Comparison of ENCODE assay signal across 23 cellular contexts in genomic region chr14:93997082-93997481, GRCh38. TPM values are rescaled to one million over a fixed set of nuclear protein-coding genes. Genes with fewer than 3 reads are reported as not detected.
DNase-seq lines count a peak whose midpoint lies in the region; ATAC-seq and TF ChIP-seq lines count a peak whose summit lies in the region.
"Had no signal": no experiment of that assay in that cellular context is flagged by ENCODE, and none has a peak within 500 bp of the region (broad histone marks: within the 10 kb centered on the region; RNA-seq: fewer than 3 reads in every experiment).

TSS of gene CCDC197 (plus strand) at chr14:93997301. CDS start at chr14:93998132, 831 bp downstream.

- no peaks in the 10 kb centered on the region; the same call in 1 of the 2 replicates for H3K9me1 ChIP-seq in IMR-90 (ENCODE audit: insufficient read depth, low read length)

- H3K27me3 Mint-ChIP-seq in stimulated activated naive CD8-positive, alpha-beta T cell treated with anti-CD3 and anti-CD28 coated beads, Interleukin-15, Interleukin-2, amounts not matched to agents 100 ng/mL and 50 ng/mL, for 24 hours: peaks cover under 1% of the 10 kb centered on the region
- H3K27me3 Mint-ChIP-seq in progenitor cell of endocrine pancreas: peaks cover 21% of the 10 kb centered on the region

- H2BK5ac ChIP-seq in IMR-90 (ENCODE audit: low read depth, low read length, poor library complexity, severe bottlenecking): no peak within 1 kb of the TSS

- peak within 1 kb of the TSS; percentile 21 for H2AK9ac ChIP-seq in IMR-90 (replicated peaks; ENCODE audit: low read depth, low read length, poor library complexity)

- no peaks in the 10 kb centered on the region for H4K20me1 ChIP-seq in IMR-90 (ENCODE audit: insufficient read depth, low read length)

- peak within 1 kb of the TSS; percentile 28 for H2AFZ ChIP-seq in IMR-90 (replicated peaks; ENCODE audit: low read length, poor library complexity)

- no peak within 1 kb of the TSS for H3K4me3 ChIP-seq in IMR-90 (ENCODE audit: insufficient read depth, low read depth, low read length)
- H3K4me3 ChIP-seq: MG63 had no signal

- no peaks in the 10 kb centered on the region for H3K36me3 Mint-ChIP-seq in activated naive CD4-positive, alpha-beta T cell treated with anti-CD3 and anti-CD28 coated beads, Interleukin-2, amount 50 U/mL, for 72 hours
- no peaks in the 10 kb centered on the region for H3K36me3 Mint-ChIP-seq in stimulated activated naive CD8-positive, alpha-beta T cell treated with anti-CD3 and anti-CD28 coated beads, Interleukin-15, Interleukin-2, amounts not matched to agents 100 ng/mL and 50 ng/mL, for 24 hours (ENCODE audit: low read depth)
- no peaks in the 10 kb centered on the region for H3K36me3 Mint-ChIP-seq in progenitor cell of endocrine pancreas (ENCODE audit: insufficient read depth)
- H3K36me3 Mint-ChIP-seq: brain, memory B cell, natural killer cell had no signal

- TF ChIP-seq CTCF in IMR-90 (conservative IDR thresholded peaks at IDR 0.05; ENCODE audit: low read depth, low read length) (no peak), progenitor cell of endocrine pancreas (IDR thresholded peaks at IDR 0.05; ENCODE audit: unreplicated experiment) (no peak)

- no peak within 1 kb of the TSS for H3K27ac ChIP-seq in IMR-90 (ENCODE audit: insufficient read depth, low read length)

- TF ChIP-seq RAD21 in IMR-90 (IDR thresholded peaks at IDR 0.05; ENCODE audit: low read length): no peak

- no peaks in the 10 kb centered on the region for H3K79me1 ChIP-seq in IMR-90 (ENCODE audit: low read depth in 1 of 2, low read length in 2 of 2)

- H4K5ac ChIP-seq in IMR-90 (ENCODE audit: low read depth, low read length): no peak within 1 kb of the TSS

- H3K56ac ChIP-seq in IMR-90 (ENCODE audit: extremely low read depth, insufficient read depth, low read length): no peak within 1 kb of the TSS

- dilution Hi-C loops in IMR-90 (cut with HindIII; ENCODE audit: low sequenced_read_pairs, unreplicated experiment): no loop called here

- no peak within 1 kb of the TSS for H4K91ac ChIP-seq in IMR-90 (ENCODE audit: insufficient read depth, low read depth, low read length)

- no peak within 1 kb of the TSS; the same call in 1 of the 2 replicates for H2AK5ac ChIP-seq in IMR-90 (ENCODE audit: low read depth, low read length)

- in situ Hi-C loops in IMR-90 (cut with MboI; ENCODE audit: low sequenced_read_pairs): no loop called here

- H3K18ac ChIP-seq in IMR-90 (ENCODE audit: low read depth, low read length): no peak within 1 kb of the TSS

- TF ChIP-seq POLR2A in IMR-90 (IDR thresholded peaks at IDR 0.05; ENCODE audit: low read depth, low read length): no peak

- H4K8ac ChIP-seq in IMR-90 (ENCODE audit: low read depth in 2 of 2, low read length in 2 of 2): peak within 1 kb of the TSS in 1 of 2 experiments; percentile 68; a peak in 1 of 4 replicates

- POLR2A ChIA-PET in IMR-90 (lab: Charles Lee; ENCODE audit: unreplicated experiment): interaction anchor here (0.6 kb wide), 1 partner anchor 12 kb away, joined by 8 read pairs; no protein-coding TSS in a partner anchor

- no TSS peak for BruUV-seq in IMR-90 (replicated peaks; lab: Mats Ljungman, UMichigan)

- no peaks in the 10 kb centered on the region for H3K9me3 Mint-ChIP-seq in activated naive CD4-positive, alpha-beta T cell treated with anti-CD3 and anti-CD28 coated beads, Interleukin-2, amount 50 U/mL, for 72 hours
- no peaks in the 10 kb centered on the region for H3K9me3 Mint-ChIP-seq in stimulated activated naive CD8-positive, alpha-beta T cell treated with anti-CD3 and anti-CD28 coated beads, Interleukin-15, Interleukin-2, amounts not matched to agents 100 ng/mL and 50 ng/mL, for 24 hours
- H3K9me3 Mint-ChIP-seq in progenitor cell of endocrine pancreas (ENCODE audit: low read depth): no peaks in the 10 kb centered on the region
- H3K9me3 Mint-ChIP-seq: memory B cell, natural killer cell had no signal

- peaks cover 7% of the 10 kb centered on the region; the same call in 1 of the 2 replicates for H3K4me1 ChIP-seq in IMR-90 (ENCODE audit: control insufficient read depth, insufficient read depth, low read length)

- no peak within 1 kb of the TSS for H3K14ac ChIP-seq in IMR-90 (replicated peaks; ENCODE audit: low read depth, low read length)

- WGBS in IMR-90 (ENCODE audit: extremely low coverage in 2 of 2, insufficient read length in 1 of 2), 2 experiments: no CpG with 5 or more reads among the region's 1 CpG

- CTCF ChIA-PET in IMR-90 (lab: Yijun Ruan, JAX): interaction anchor here (0.8 to 5.3 kb wide), 2 partner anchors 57 to 140 kb away, joined by 3 to 50 read pairs; no protein-coding TSS in a partner anchor

- H2BK15ac ChIP-seq in IMR-90 (ENCODE audit: low read depth, low read length): no peak within 1 kb of the TSS

- no peaks in the 10 kb centered on the region for H3K9me3 ChIP-seq in IMR-90 (ENCODE audit: control insufficient read depth, insufficient read depth, low read length)
- H3K9me3 ChIP-seq: MG63 had no signal

- H3K27ac Mint-ChIP-seq in activated naive CD4-positive, alpha-beta T cell treated with anti-CD3 and anti-CD28 coated beads, Interleukin-2, amount 50 U/mL, for 72 hours: peak within 1 kb of the TSS; percentile 61 to 68
- peak within 1 kb of the TSS; percentile 68 for H3K27ac Mint-ChIP-seq in stimulated activated naive CD8-positive, alpha-beta T cell treated with anti-CD3 and anti-CD28 coated beads, Interleukin-15, Interleukin-2, amounts not matched to agents 100 ng/mL and 50 ng/mL, for 24 hours
- no peak within 1 kb of the TSS for H3K27ac Mint-ChIP-seq in progenitor cell of endocrine pancreas
- H3K27ac Mint-ChIP-seq: memory B cell, natural killer cell had no signal

- no peak for DNase-seq in activated naive CD4-positive, alpha-beta T cell treated with anti-CD3 and anti-CD28 coated beads, Interleukin-2, amount 50 U/mL, for 72 hours (ENCODE audit: low spot score in 2 of 2)
- no peak for DNase-seq in activated naive CD4-positive, alpha-beta T cell treated with anti-CD3 and anti-CD28 coated beads, Interleukin-2, amount 50 U/mL, for 16 hours
- DNase-seq in IMR-90: peak; percentile 28
- peak; percentile 31 for DNase-seq in astrocyte of the hippocampus (ENCODE audit: low read depth, low spot score)
- no peak for DNase-seq in progenitor cell of endocrine pancreas (ENCODE audit: low spot score, unreplicated experiment)
- DNase-seq: activated CD4-positive, alpha-beta T cell treated with anti-CD3 and anti-CD28 coated beads for 1 hour; COR-L47; GOT3; head of caudate nucleus; MG63; natural killer cell; NCI-H1930; NCI-H510A treated with DMSO at 0.1 percent for 48 hours; SHP77 treated with DMSO at 0.1 percent for 48 hours; T-helper 9 cell had no signal

- no peak within 1 kb of the TSS for H2BK120ac ChIP-seq in IMR-90 (ENCODE audit: low read depth, low read length)

- peaks cover 64% of the 10 kb centered on the region for H3K4me1 Mint-ChIP-seq in stimulated activated naive CD8-positive, alpha-beta T cell treated with anti-CD3 and anti-CD28 coated beads, Interleukin-15, Interleukin-2, amounts not matched to agents 100 ng/mL and 50 ng/mL, for 24 hours (ENCODE audit: low read depth)
- H3K4me1 Mint-ChIP-seq in progenitor cell of endocrine pancreas (ENCODE audit: low read depth): no peaks in the 10 kb centered on the region
- H3K4me1 Mint-ChIP-seq: memory B cell had no signal

- H3K4me2 ChIP-seq in IMR-90 (ENCODE audit: low read depth, low read length): no peak within 1 kb of the TSS

- H3K9ac ChIP-seq in IMR-90 (ENCODE audit: low read depth, low read length): no peak within 1 kb of the TSS

- H2BK20ac ChIP-seq in IMR-90 (ENCODE audit: low read depth, low read length): no peak within 1 kb of the TSS

- peak within 1 kb of the TSS; percentile 44 for H3K4me3 Mint-ChIP-seq in stimulated activated naive CD8-positive, alpha-beta T cell treated with anti-CD3 and anti-CD28 coated beads, Interleukin-15, Interleukin-2, amounts not matched to agents 100 ng/mL and 50 ng/mL, for 24 hours
- H3K4me3 Mint-ChIP-seq in progenitor cell of endocrine pancreas (ENCODE audit: low read depth): no peak within 1 kb of the TSS
- H3K4me3 Mint-ChIP-seq: brain, memory B cell, natural killer cell had no signal

- H3K36me3 ChIP-seq in IMR-90 (ENCODE audit: control insufficient read depth, insufficient read depth, low read length): no peaks in the 10 kb centered on the region
- H3K36me3 ChIP-seq: MG63 had no signal

- ATAC-seq in activated naive CD4-positive, alpha-beta T cell treated with anti-CD3 and anti-CD28 coated beads, Interleukin-2, amount 50 U/mL, for 72 hours: peak in 1 of 2 donors; percentile 30
- ATAC-seq in IMR-90 (ENCODE audit: low read depth) (no peak), HG03280 (IDR thresholded peaks at IDR 0.05; ENCODE audit: unreplicated experiment) (no peak), HG03457 (IDR thresholded peaks at IDR 0.05; ENCODE audit: unreplicated experiment) (no peak)
- ATAC-seq: natural killer cell had no signal

- no peak within 1 kb of the TSS for H3K4ac ChIP-seq in IMR-90 (ENCODE audit: low read depth, low read length)

- H3K23ac ChIP-seq in IMR-90 (ENCODE audit: low read depth, low read length): no peak within 1 kb of the TSS

- peaks cover 3% of the 10 kb centered on the region for H3K27me3 ChIP-seq in IMR-90 (ENCODE audit: control insufficient read depth, insufficient read depth, low read length)
- H3K27me3 ChIP-seq: MG63 had no signal

- intact Hi-C loops in IMR-90 (cut with micrococcal nuclease): no loop called here

TF ChIP-seq in IMR-90, 13 proteins besides CTCF, POLR2A, EP300 and RAD21 (continues in another document):
- TF ChIP-seq MXI1 (IDR thresholded peaks at IDR 0.05; ENCODE audit: borderline replicate concordance, low read depth, low read length) (no peak), NFE2L2 (IDR thresholded peaks at IDR 0.05; ENCODE audit: low read depth, low read length) (no peak), USF2 (IDR thresholded peaks at IDR 0.05; ENCODE audit: low read depth, low read length) (no peak), RCOR1 (IDR thresholded peaks at IDR 0.05; ENCODE audit: insufficient replicate concordance, low read length) (no peak), CHD1 (IDR thresholded peaks at IDR 0.05; ENCODE audit: low read depth, low read length) (no peak), RFX5 (IDR thresholded peaks at IDR 0.05; ENCODE audit: low read depth, low read length) (no peak), MAFK (IDR thresholded peaks at IDR 0.05; ENCODE audit: low read depth, low read length) (no peak)

RNA-seq across cellular contexts. Expression of gene CCDC197, which starts in this region (rescaled TPM):
- total RNA-seq in activated naive CD4-positive, alpha-beta T cell treated with anti-CD3 and anti-CD28 coated beads, Interleukin-2, amount 50 U/mL, for 72 hours: under 1 TPM; 0.20 to 0.49 TPM
- total RNA-seq in IMR-90 (2012; rRNA removed) (not detected in 2 replicates), progenitor cell of endocrine pancreas (not detected in 2 replicates)
- not detected in 2 replicates for polyA plus RNA-seq in IMR-90 (2012; rRNA removed)
- not detected in 2 replicates for polyA plus RNA-seq in IMR-90 (2012; cell fraction: cytosol; rRNA removed)
- polyA plus RNA-seq in IMR-90 (2012; cell fraction: nucleus; rRNA removed; ENCODE audit: low replicate concordance): not detected in 2 replicates
- total RNA-seq: dermis microvascular lymphatic vessel endothelial cell, natural killer cell, posterior vena cava had no signal
- polyA plus RNA-seq: esophagus had no signal

Comparison
In these comparisons a context has a peak if more than half of its experiments do, and no peak if none do; other contexts are left out.
1. Peak in DNase-seq in IMR-90; RNA of the gene not detected or under 1 TPM.